8 cellular contexts compared by ENCODE assay signal in genomic region chr6:26065952-26066380, GRCh38. TPM values are rescaled to one million over a fixed set of nuclear protein-coding genes. Genes with fewer than 3 reads are reported as not detected.
DNase-seq lines count a peak whose midpoint lies in the region; ATAC-seq, FAIRE-seq and TF ChIP-seq lines count a peak whose summit lies in the region.

No MANE protein-coding gene starts in this region.

- no peaks in the 10 kb centered on the region for H3K36me3 ChIP-seq in liver (ENCODE audit: control insufficient read depth in 4 of 4, insufficient read depth in 3 of 4, low read depth in 1 of 4, low read length in 3 of 4)

- peak overlapping the region in 1 of 2 donors; percentile 87 for H3K9ac ChIP-seq in liver (ENCODE audit: low read depth in 1 of 2, low read length in 2 of 2)

- DNase-seq in AG10803 (ENCODE audit: low read depth) (peak; percentile 83), GM18507 (ENCODE audit: extremely low spot score, insufficient read length, low read depth) (no peak), NCI-H2029 (lab: John Stamatoyannopoulos, UW) (peak; percentile 81), T1000 (lab: John Stamatoyannopoulos, UW) (peak; percentile 42), coronary artery (ENCODE audit: low spot score) (no peak), stromal cell of bone marrow (ENCODE audit: low read depth) (peak; percentile 79)

- peak; percentile 93 for TF ChIP-seq CTCF in AG10803 (conservative IDR thresholded peaks at IDR 0.05; ENCODE audit: low read length)
- TF ChIP-seq CTCF in coronary artery (IDR thresholded peaks at IDR 0.05): peak; percentile 54
- TF ChIP-seq CTCF in liver (IDR thresholded peaks at IDR 0.05; ENCODE audit: low read depth, low read length, missing input control): peak; percentile 86

- H3K27me3 ChIP-seq in liver (ENCODE audit: control insufficient read depth in 4 of 4, insufficient read depth in 4 of 4, low read length in 3 of 4): no peaks in the 10 kb centered on the region

- H3K4me3 ChIP-seq in AG10803 (ENCODE audit: low read length): no peak overlapping the region; the same call in 1 of the 2 replicates
- no peak overlapping the region for H3K4me3 ChIP-seq in coronary artery
- no peak overlapping the region for H3K4me3 ChIP-seq in liver (ENCODE audit: low read depth in 1 of 3, low read length in 3 of 3)

- peak; percentile 91 to 97 for TF ChIP-seq RAD21 in liver (IDR thresholded peaks at IDR 0.05)

- H3K27ac ChIP-seq in coronary artery: no peak overlapping the region
- H3K27ac ChIP-seq in liver (ENCODE audit: low read depth in 1 of 2, low read length in 2 of 2): peak overlapping the region; percentile 61 to 70

- peak; percentile 85 for ATAC-seq in HG02885 (IDR thresholded peaks at IDR 0.05; ENCODE audit: poor library complexity, unreplicated experiment)

- peaks cover 0 to 4% (median 2%) of the 10 kb centered on the region in 4 donors for H3K4me1 ChIP-seq in liver (ENCODE audit: control insufficient read depth in 4 of 4, insufficient read depth in 4 of 4, low read length in 3 of 4)

- WGBS in liver: under 1% methylated on average over 4 of the region's 4 CpGs

- FAIRE-seq in GM18507 (lab: Jason Lieb, UNC): peak; percentile 99

- no peaks in the 10 kb centered on the region for H3K9me3 ChIP-seq in liver (ENCODE audit: control insufficient read depth in 4 of 4, low read length in 3 of 4)

TF ChIP-seq in liver, 16 proteins besides CTCF, POLR2A, EP300 and RAD21:
- TF ChIP-seq YY1 (IDR thresholded peaks at IDR 0.05) (peak; percentile 88), NR2F2 (IDR thresholded peaks at IDR 0.05) (no peak), JUND (IDR thresholded peaks at IDR 0.05) (peak; percentile 23 to 26), ATF3 (IDR thresholded peaks at IDR 0.05) (no peak), FOXA2 (IDR thresholded peaks at IDR 0.05) (no peak), EGR1 (IDR thresholded peaks at IDR 0.05; ENCODE audit: low read depth in 2 of 2) (no peak), HNF4A (conservative IDR thresholded peaks at IDR 0.05) (peak in 1 of 2 donors; percentile 12), TAF1 (conservative IDR thresholded peaks at IDR 0.05) (no peak), RXRA (IDR thresholded peaks at IDR 0.05) (peak; percentile 22 to 32), SP1 (IDR thresholded peaks at IDR 0.05) (peak; percentile 67), HNF4G (IDR thresholded peaks at IDR 0.05) (no peak), GABPA (IDR thresholded peaks at IDR 0.05 in 1 of 2, conservative IDR thresholded peaks at IDR 0.05 in 1 of 2) (no peak), FOXA1 (IDR thresholded peaks at IDR 0.05) (no peak), REST (IDR thresholded peaks at IDR 0.05) (peak; percentile 69)
- TF ChIP-seq, protein P1, sequence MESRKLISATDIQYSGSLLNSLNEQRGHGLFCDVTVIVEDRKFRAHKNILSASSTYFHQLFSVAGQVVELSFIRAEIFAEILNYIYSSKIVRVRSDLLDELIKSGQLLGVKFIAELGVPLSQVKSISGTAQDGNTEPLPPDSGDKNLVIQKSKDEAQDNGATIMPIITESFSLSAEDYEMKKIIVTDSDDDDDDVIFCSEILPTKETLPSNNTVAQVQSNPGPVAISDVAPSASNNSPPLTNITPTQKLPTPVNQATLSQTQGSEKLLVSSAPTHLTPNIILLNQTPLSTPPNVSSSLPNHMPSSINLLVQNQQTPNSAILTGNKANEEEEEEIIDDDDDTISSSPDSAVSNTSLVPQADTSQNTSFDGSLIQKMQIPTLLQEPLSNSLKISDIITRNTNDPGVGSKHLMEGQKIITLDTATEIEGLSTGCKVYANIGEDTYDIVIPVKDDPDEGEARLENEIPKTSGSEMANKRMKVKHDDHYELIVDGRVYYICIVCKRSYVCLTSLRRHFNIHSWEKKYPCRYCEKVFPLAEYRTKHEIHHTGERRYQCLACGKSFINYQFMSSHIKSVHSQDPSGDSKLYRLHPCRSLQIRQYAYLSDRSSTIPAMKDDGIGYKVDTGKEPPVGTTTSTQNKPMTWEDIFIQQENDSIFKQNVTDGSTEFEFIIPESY (IDR thresholded peaks at IDR 0.05): peak; percentile 44
- TF ChIP-seq, protein P2, sequence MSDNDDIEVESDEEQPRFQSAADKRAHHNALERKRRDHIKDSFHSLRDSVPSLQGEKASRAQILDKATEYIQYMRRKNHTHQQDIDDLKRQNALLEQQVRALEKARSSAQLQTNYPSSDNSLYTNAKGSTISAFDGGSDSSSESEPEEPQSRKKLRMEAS (IDR thresholded peaks at IDR 0.05): peak; percentile 25

RNA-seq across cellular contexts. Expression of gene HFE, which starts 21.3 kb away (rescaled TPM):
- total RNA-seq in liver: 10 to 100 TPM in 1 of 2 donors, 1 to 10 TPM in 1; 6.7 to 12.7 TPM
- 1 to 10 TPM; 6.3 to 9.6 TPM for polyA plus RNA-seq in liver

Comparison
In these comparisons a context has a peak if more than half of its experiments do, and no peak if none do; other contexts are left out.
1. DNase-seq: peak in AG10803 (single experiment), NCI-H2029 (single experiment), T1000 (single experiment) and stromal cell of bone marrow (single experiment); none in GM18507 (single experiment) and coronary artery (single experiment).
2. H3K27ac ChIP-seq: peak in liver (2 of 2); none in coronary artery (0 of 2).
3. Peak in every context shown above with its lines, with median percentiles within 50 percentile points of each other: CTCF ChIP-seq.